7 cellular contexts compared by ENCODE assay signal in the genomic region with DNA sequence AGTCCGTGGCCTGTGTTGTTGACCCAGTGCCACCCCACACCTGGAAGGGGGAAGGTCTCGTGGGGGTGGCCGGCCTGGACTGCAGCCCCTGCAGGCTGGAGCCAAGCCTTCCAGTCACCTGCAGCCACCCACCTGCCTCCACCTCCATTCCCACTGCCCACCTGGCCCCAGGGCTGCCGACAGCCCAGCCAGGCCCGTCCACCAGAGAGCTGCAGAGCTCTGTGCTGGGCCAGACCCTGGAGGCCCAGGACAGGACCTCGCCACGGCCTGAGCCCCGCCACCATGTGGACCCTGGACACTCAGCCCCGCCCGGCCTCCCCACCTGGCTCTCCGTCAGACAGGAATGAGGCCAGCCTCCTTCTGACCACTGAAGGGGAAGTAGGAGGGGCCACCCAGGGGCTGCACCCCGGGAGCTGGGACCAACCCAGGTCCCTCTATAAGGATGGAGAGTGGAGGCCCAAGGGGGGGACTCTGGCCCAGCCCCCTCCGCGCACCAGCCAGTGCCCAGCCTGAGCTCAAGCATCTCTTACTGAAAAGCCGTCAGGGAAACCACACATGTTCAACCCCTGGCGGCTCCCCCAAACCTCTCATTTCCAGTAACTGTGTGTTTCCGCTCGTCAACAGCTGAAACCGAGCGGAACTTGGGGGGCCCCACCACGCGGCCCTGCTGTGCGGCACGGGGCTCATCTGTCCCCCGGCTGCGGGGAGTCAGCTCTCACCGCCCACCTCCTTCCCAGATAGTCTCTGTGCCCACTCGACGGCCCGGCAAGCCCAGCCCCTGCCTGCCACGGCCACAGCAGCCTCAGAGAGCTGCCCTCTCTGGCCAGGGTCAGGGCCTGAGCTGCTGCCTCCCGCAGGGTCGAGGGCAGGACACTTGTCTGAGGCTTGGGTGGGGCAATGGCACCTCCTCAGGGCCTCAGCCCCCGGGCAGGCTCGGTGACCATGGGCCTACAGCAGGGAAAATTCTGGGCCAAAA. TPM values are rescaled to one million over a fixed set of nuclear protein-coding genes. Genes with fewer than 3 reads are reported as not detected.
DNase-seq lines count a peak whose midpoint lies in the region; ATAC-seq and TF ChIP-seq lines count a peak whose summit lies in the region.

No MANE protein-coding gene starts in this region.

- TF ChIP-seq POLR2A in tibial nerve (IDR thresholded peaks at IDR 0.05): no peak

- H4K20me1 ChIP-seq in neural progenitor cell (ENCODE audit: low read depth): peaks cover 80% of the 10 kb centered on the region

- TF ChIP-seq EP300 in tibial nerve (IDR thresholded peaks at IDR 0.05): no peak

- peak; percentile 72 to 82 (median 76) for ATAC-seq in T-cell (replicated peaks in 1 of 4)
- ATAC-seq in natural killer cell: peak; percentile 43 to 71 (median 66)
- no peak for ATAC-seq in HG03159 (IDR thresholded peaks at IDR 0.05; ENCODE audit: unreplicated experiment)

- H3K36me3 ChIP-seq in tibial nerve (peaks cover 0 to 15% (median 0%) of the 10 kb centered on the region in 3 donors), neural progenitor cell (no peaks in the 10 kb centered on the region)

- H3K27ac ChIP-seq in tibial nerve (peak overlapping the region in 3 of 4 donors; percentile 58 to 86 (median 73)), neural progenitor cell (no peak overlapping the region)

- H3K27ac Mint-ChIP-seq in T-cell: peak overlapping the region; percentile 85 to 90
- peak overlapping the region; percentile 88 to 90 for H3K27ac Mint-ChIP-seq in natural killer cell
- no peak overlapping the region for H3K27ac Mint-ChIP-seq in neural progenitor cell

- peaks cover 0 to 95% (median 83%) of the 10 kb centered on the region in 4 donors for H3K4me1 ChIP-seq in tibial nerve
- peaks cover 38% of the 10 kb centered on the region for H3K4me1 ChIP-seq in neural progenitor cell

- H3K9me3 Mint-ChIP-seq in T-cell (no peaks in the 10 kb centered on the region), natural killer cell (no peaks in the 10 kb centered on the region), neural progenitor cell (no peaks in the 10 kb centered on the region)

- H3F3A ChIP-seq in neural progenitor cell (ENCODE audit: low read depth): peaks cover 30% of the 10 kb centered on the region

- H3K4me3 ChIP-seq in tibial nerve (peak overlapping the region in 1 of 4 donors; percentile 17), neural progenitor cell (no peak overlapping the region)

- no peak overlapping the region for H3K4me2 ChIP-seq in neural progenitor cell

- H3K36me3 Mint-ChIP-seq in T-cell (no peaks in the 10 kb centered on the region), natural killer cell (no peaks in the 10 kb centered on the region), neural progenitor cell (peaks cover 3% of the 10 kb centered on the region)

- DNase-seq in T-cell (peak in 33 of 34 experiments; percentile 27 to 86 (median 66)), natural killer cell (no peak), tibial nerve (ENCODE audit: low spot score in 2 of 2) (no peak), neural progenitor cell (ENCODE audit: low spot score) (no peak), cerebellar nuclear complex (lab: John Stamatoyannopoulos, UW) (no peak)
- DNase-seq in activated naive CD4-positive, alpha-beta T cell treated with Interleukin-2 at 50 U/mL for 16 hours: peak; percentile 78

- H3K79me2 ChIP-seq in neural progenitor cell (ENCODE audit: low read depth): peaks cover 84% of the 10 kb centered on the region

- no peak overlapping the region for H3K9ac ChIP-seq in neural progenitor cell

- POLR2A ChIA-PET in T-cell (lab: Charles Lee): no interaction called here

- H3K27me3 Mint-ChIP-seq in T-cell (no peaks in the 10 kb centered on the region), natural killer cell (ENCODE audit: low read depth in 2 of 2) (no peaks in the 10 kb centered on the region), neural progenitor cell (ENCODE audit: insufficient read depth, low read depth) (peaks cover 3% of the 10 kb centered on the region)

- CTCF ChIA-PET in T-cell (lab: Charles Lee): interaction anchor here (0.5 to 1.3 kb wide), 4 partner anchors 25 to 386 kb away, joined by 3 to 14 read pairs (median 4); no protein-coding TSS in a partner anchor

- 38 to 47% methylated on average over 25 to 28 of the region's 35 CpGs for WGBS in tibial nerve, 2 donors

- intact Hi-C loops in natural killer cell (cut with micrococcal nuclease): loop anchor here (5.0 to 10.0 kb wide), 2 partner anchors 99 to 312 kb away; a partner anchor contains a TSS

- H3K9me3 ChIP-seq in tibial nerve (no peaks in the 10 kb centered on the region), neural progenitor cell (ENCODE audit: low read depth) (no peaks in the 10 kb centered on the region)

- H3K4me1 Mint-ChIP-seq in T-cell: peaks cover 51 to 69% (median 55%) of the 10 kb centered on the region in 3 donors
- H3K4me1 Mint-ChIP-seq in natural killer cell: peaks cover 49 to 81% of the 10 kb centered on the region in 2 donors
- peaks cover 22% of the 10 kb centered on the region for H3K4me1 Mint-ChIP-seq in neural progenitor cell

- H3K4me3 Mint-ChIP-seq in T-cell: peak overlapping the region; percentile 61 to 81 (median 73)
- H3K4me3 Mint-ChIP-seq in natural killer cell: peak overlapping the region; percentile 90
- no peak overlapping the region for H3K4me3 Mint-ChIP-seq in neural progenitor cell

- no peak for TF ChIP-seq CTCF in natural killer cell (IDR thresholded peaks at IDR 0.05)
- no peak for TF ChIP-seq CTCF in tibial nerve (IDR thresholded peaks at IDR 0.05)
- no peak for TF ChIP-seq CTCF in neural progenitor cell (IDR thresholded peaks at IDR 0.05)

- H3K27me3 ChIP-seq in tibial nerve: no peaks in the 10 kb centered on the region
- no peaks in the 10 kb centered on the region for H3K27me3 ChIP-seq in neural progenitor cell

- no peak overlapping the region for H2AFZ ChIP-seq in neural progenitor cell (replicated peaks)

RNA-seq across cellular contexts. Expression of a gene that starts 12.8 kb away (rescaled TPM):
- total RNA-seq in T-cell: 10 to 100 TPM; 50.1 to 96.1 (median 84.1) TPM
- total RNA-seq in natural killer cell: 100 to 1,000 TPM; 126 to 228 (median 192) TPM
- total RNA-seq in tibial nerve: 10 to 100 TPM; 29.3 to 65.4 (median 41.5) TPM
- total RNA-seq in neural progenitor cell (ENCODE audit: low replicate concordance): 11.7 and 32.4 TPM in 2 replicates

RNA-seq across cellular contexts. Expression of a gene that starts 50.2 kb away (rescaled TPM):
- total RNA-seq in T-cell: 10 to 100 TPM; 76.3 to 99.0 (median 92.4) TPM
- 10 to 100 TPM; 84.3 to 89.0 (median 87.1) TPM for total RNA-seq in natural killer cell
- total RNA-seq in tibial nerve: 10 to 100 TPM; 45.8 to 67.5 (median 47.9) TPM
- 16.8 and 23.8 TPM in 2 replicates for total RNA-seq in neural progenitor cell (ENCODE audit: low replicate concordance)

Comparison
In these comparisons a context has a peak if more than half of its experiments do, and no peak if none do; other contexts are left out.
1. DNase-seq: peak in T-cell (33 of 34) and activated naive CD4-positive, alpha-beta T cell treated with Interleukin-2 at 50 U/mL for 16 hours (single experiment); none in natural killer cell (single experiment), tibial nerve (0 of 2), neural progenitor cell (single experiment) and cerebellar nuclear complex (0 of 2).